33 cellular contexts compared by ENCODE assay signal in the genomic region with DNA sequence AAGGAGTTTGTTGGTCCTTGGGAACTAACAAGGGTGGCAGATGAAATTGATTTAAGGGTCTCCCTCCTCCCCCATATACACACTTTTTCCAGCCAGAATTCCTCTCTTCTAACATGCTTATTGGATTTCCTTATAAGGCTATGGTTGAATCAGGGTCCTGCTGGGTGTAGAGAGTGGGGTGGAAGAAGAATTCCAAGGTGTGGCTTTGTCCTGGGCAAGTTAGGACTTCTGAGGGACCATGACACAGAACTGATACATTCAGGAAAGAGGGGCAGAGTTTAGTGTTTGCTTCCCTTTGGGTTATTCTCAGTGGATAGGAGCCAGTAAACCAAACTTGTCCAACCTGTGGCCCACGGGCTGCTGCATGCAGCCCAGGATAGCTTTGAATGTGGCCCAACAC.
"Had no signal": no experiment of that assay in that cellular context is flagged by ENCODE, and none has a peak within 500 bp of the region (broad histone marks: within the 10 kb centered on the region; RNA-seq: fewer than 3 reads in every experiment).

No MANE protein-coding gene starts in this region.

- H3K4me2 ChIP-seq: neural progenitor cell, smooth muscle cell had no signal

- H3K79me2 ChIP-seq: parathyroid adenoma had no signal

- H3K27ac Mint-ChIP-seq: activated naive CD4-positive, alpha-beta T cell treated with anti-CD3 and anti-CD28 coated beads, Interleukin-2, amount 10 ng/mL, durations not matched to agents 7 days and 5 days; activated naive CD8-positive, alpha-beta T cell treated with anti-CD3 and anti-CD28 coated beads, Interleukin-2, amount 10 ng/mL, durations not matched to agents 7 days and 5 days; activated T-helper 1 cell treated with anti-CD3 and anti-CD28 coated beads, Interleukin-12 subunit alpha, Interleukin-12 subunit beta, Interleukin-2, Interleukin-4 antibody, amounts not matched to agents 30 ng/mL and 10 ng/mL and 1 ng/mL, durations not matched to agents 14 hours and 24 hours and 36 hours; mesothelial cell of epicardium; naive thymus-derived CD8-positive, alpha-beta T cell; neural progenitor cell; stimulated activated memory B cell treated with anti-CD40 and anti-IgM and Interleukin-4, amounts not matched to agents 10 μg/mL and 1 μg/mL and 100 μg/mL, for 72 hours; stimulated activated naive CD8-positive, alpha-beta T cell treated with anti-CD3 and anti-CD28 coated beads, Interleukin-15, amount 100 ng/mL, for 72 hours; T-helper 2 cell treated with Interferon-gamma antibody and Interleukin-4, amounts not matched to agents 5 μg/mL and 100 μg/mL, for 36 hours had no signal

- H3K27ac ChIP-seq: brain microvascular endothelial cell, neural progenitor cell, parathyroid adenoma, psoas muscle, tibial nerve had no signal

- H3K4me3 ChIP-seq: esophagus squamous epithelium, neural progenitor cell, psoas muscle, smooth muscle cell, tibial nerve had no signal

- H3K27me3 Mint-ChIP-seq: activated naive CD8-positive, alpha-beta T cell treated with anti-CD3 and anti-CD28 coated beads, Interleukin-2, amount 10 ng/mL, durations not matched to agents 7 days and 5 days; naive thymus-derived CD8-positive, alpha-beta T cell; stimulated activated memory B cell treated with anti-CD40 and anti-IgM and Interleukin-4, amounts not matched to agents 10 μg/mL and 1 μg/mL and 100 μg/mL, for 72 hours; stimulated activated naive CD8-positive, alpha-beta T cell treated with anti-CD3 and anti-CD28 coated beads, Interleukin-15, amount 100 ng/mL, for 72 hours had no signal

- H3K4me3 Mint-ChIP-seq: activated naive CD4-positive, alpha-beta T cell treated with anti-CD3 and anti-CD28 coated beads, Interleukin-2, amount 10 ng/mL, durations not matched to agents 7 days and 5 days; activated naive CD8-positive, alpha-beta T cell treated with anti-CD3 and anti-CD28 coated beads, Interleukin-2, amount 10 ng/mL, durations not matched to agents 7 days and 5 days; activated T-helper 1 cell treated with anti-CD3 and anti-CD28 coated beads, Interleukin-12 subunit alpha, Interleukin-12 subunit beta, Interleukin-2, Interleukin-4 antibody, amounts not matched to agents 30 ng/mL and 10 ng/mL and 1 ng/mL, durations not matched to agents 14 hours and 24 hours and 36 hours; mesothelial cell of epicardium; naive thymus-derived CD8-positive, alpha-beta T cell; neural progenitor cell; stimulated activated memory B cell treated with anti-CD40 and anti-IgM and Interleukin-4, amounts not matched to agents 10 μg/mL and 1 μg/mL and 100 μg/mL, for 72 hours; stimulated activated naive CD8-positive, alpha-beta T cell treated with anti-CD3 and anti-CD28 coated beads, Interleukin-15, amount 100 ng/mL, for 72 hours; T-helper 2 cell treated with Interferon-gamma antibody and Interleukin-4, amounts not matched to agents 5 μg/mL and 100 μg/mL, for 36 hours had no signal

- H3K4me1 ChIP-seq: neural progenitor cell, parathyroid adenoma, psoas muscle had no signal

- H3K36me3 Mint-ChIP-seq: activated naive CD8-positive, alpha-beta T cell treated with anti-CD3 and anti-CD28 coated beads, Interleukin-2, amount 10 ng/mL, durations not matched to agents 7 days and 5 days; mesothelial cell of epicardium; stimulated activated memory B cell treated with anti-CD40 and anti-IgM and Interleukin-4, amounts not matched to agents 10 μg/mL and 1 μg/mL and 100 μg/mL, for 72 hours had no signal

- DNase-seq: activated CD4-positive, alpha-beta T cell treated with anti-CD3 and anti-CD28 coated beads for 4 hours; activated CD4-positive, alpha-beta T cell treated with anti-CD3 and anti-CD28 coated beads, Interleukin-2, amount 50 U/mL, for 4 hours; activated CD4-positive, CD25-positive, alpha-beta regulatory T cell; activated gamma-delta T cell; activated naive CD4-positive, alpha-beta T cell treated with anti-CD3 and anti-CD28 coated beads, Interleukin-2, amount 10 ng/mL, durations not matched to agents 7 days and 5 days; activated naive CD8-positive, alpha-beta T cell treated with anti-CD3 and anti-CD28 coated beads, Interleukin-2, amount 10 ng/mL, durations not matched to agents 7 days and 5 days; brain microvascular endothelial cell; central memory CD4-positive, alpha-beta T cell; esophagus squamous epithelium; islet precursor cell; left cardiac atrium; left ventricle myocardium superior; naive thymus-derived CD8-positive, alpha-beta T cell; occipital lobe; psoas muscle; stimulated activated CD4-positive, alpha-beta T cell treated with anti-CD3 and anti-CD28 coated beads, Interleukin-1b, Interleukin-23, amount 100 ng/mL, for 48 hours; stimulated activated CD4-positive, alpha-beta T cell treated with anti-CD3 and anti-CD28 coated beads, Interleukin-4, amount 100 ng/mL, for 4 hours; stimulated activated CD8-positive, alpha-beta memory T cell treated with anti-CD3 and anti-CD28 coated beads, Interleukin-4, amount 100 ng/mL, for 48 hours; stimulated activated naive CD8-positive, alpha-beta T cell treated with anti-CD3 and anti-CD28 coated beads, Interleukin-15, amount 100 ng/mL, for 72 hours; substantia nigra; T-helper 1 cell had no signal

- H3K27me3 ChIP-seq: brain microvascular endothelial cell, esophagus squamous epithelium, neural progenitor cell, tibial nerve had no signal

- ATAC-seq: left cardiac atrium; left ventricle myocardium superior; naive thymus-derived CD8-positive, alpha-beta T cell; psoas muscle; stimulated activated memory B cell treated with anti-CD40 and anti-IgM and Interleukin-4, amounts not matched to agents 10 μg/mL and 1 μg/mL and 100 μg/mL, for 72 hours; stimulated activated naive CD8-positive, alpha-beta T cell treated with anti-CD3 and anti-CD28 coated beads, Interleukin-15, amount 100 ng/mL, for 72 hours had no signal

- FAIRE-seq: astrocyte, endothelial cell of umbilical vein, frontal cortex, urothelium cell line had no signal

- H3K9me3 ChIP-seq: esophagus squamous epithelium, psoas muscle had no signal

- H2AFZ ChIP-seq: neural progenitor cell, parathyroid adenoma had no signal

- H3K36me3 ChIP-seq: brain microvascular endothelial cell, esophagus squamous epithelium, neural progenitor cell, tibial nerve had no signal
